In the genomic region with DNA sequence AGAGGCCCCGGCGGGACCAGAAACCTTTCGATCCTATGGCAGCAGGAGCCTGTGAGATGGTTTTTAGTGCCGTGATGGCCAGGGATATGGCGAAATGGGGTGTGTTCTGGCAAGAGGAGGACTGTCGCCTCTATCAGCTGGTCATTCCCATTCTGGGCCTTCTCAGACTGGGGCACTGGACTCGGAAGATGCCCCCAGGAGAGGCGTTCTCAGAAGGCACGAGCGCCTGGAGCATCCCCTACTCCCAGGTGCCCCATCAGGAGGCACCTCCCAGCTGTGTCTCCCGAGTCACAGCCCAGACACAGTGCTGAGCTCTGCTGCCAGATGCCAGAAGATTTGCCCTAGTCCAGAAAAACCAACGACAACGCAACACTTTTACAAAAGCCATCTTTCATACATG, we compare ENCODE assay signal across 24 cellular contexts.
"Had no signal": no experiment of that assay in that cellular context is flagged by ENCODE, and none has a peak within 500 bp of the region (broad histone marks: within the 10 kb centered on the region; RNA-seq: fewer than 3 reads in every experiment).

No MANE protein-coding gene starts in this region.

- DNase-seq: activated CD4-positive, alpha-beta T cell treated with anti-CD3 and anti-CD28 coated beads for 36 hours; activated CD4-positive, CD25-positive, alpha-beta regulatory T cell; activated CD8-positive, alpha-beta memory T cell treated with anti-CD3 and anti-CD28 coated beads, Interleukin-2, amount 10 ng/mL, durations not matched to agents 7 days and 5 days; activated CD8-positive, alpha-beta T cell treated with anti-CD3 and anti-CD28 coated beads, Interleukin-2, amount 10 ng/mL, durations not matched to agents 7 days and 5 days; activated naive CD4-positive, alpha-beta T cell; cortex of kidney; effector memory CD8-positive, alpha-beta T cell; erythroblast; head of caudate nucleus; hippocampal formation; midbrain; naive thymus-derived CD4-positive, alpha-beta T cell; small intestine; stimulated activated CD4-positive, alpha-beta T cell treated with anti-CD3 and anti-CD28 coated beads, Interleukin-1b, Interleukin-23, amount 100 ng/mL, for 48 hours; stimulated activated naive CD4-positive, alpha-beta T cell; T-cell; transverse colon had no signal

- H3K9me3 ChIP-seq: ascending aorta, gastroesophageal sphincter, transverse colon had no signal

- H3K4me3 ChIP-seq: ascending aorta, cardiac muscle cell, gastroesophageal sphincter, transverse colon had no signal

- H3K27ac Mint-ChIP-seq: activated CD8-positive, alpha-beta memory T cell treated with anti-CD3 and anti-CD28 coated beads, Interleukin-2, amount 10 ng/mL, durations not matched to agents 7 days and 5 days; activated CD8-positive, alpha-beta T cell treated with anti-CD3 and anti-CD28 coated beads, Interleukin-2, amount 10 ng/mL, durations not matched to agents 7 days and 5 days; progenitor cell of endocrine pancreas; T-cell had no signal

- H3K27ac ChIP-seq: ascending aorta, cardiac muscle cell, gastroesophageal sphincter, transverse colon had no signal

- H3K4me1 Mint-ChIP-seq: activated CD4-positive, alpha-beta T cell treated with anti-CD3 and anti-CD28 coated beads for 36 hours; activated CD8-positive, alpha-beta memory T cell treated with anti-CD3 and anti-CD28 coated beads, Interleukin-2, amount 10 ng/mL, durations not matched to agents 7 days and 5 days; brain; naive thymus-derived CD4-positive, alpha-beta T cell had no signal

- H3K4me1 ChIP-seq: ascending aorta, transverse colon had no signal

- H3K27me3 ChIP-seq: ascending aorta, cardiac muscle cell, gastroesophageal sphincter, transverse colon had no signal

- ATAC-seq: activated CD4-positive, alpha-beta T cell treated with anti-CD3 and anti-CD28 coated beads for 36 hours; activated CD8-positive, alpha-beta memory T cell treated with anti-CD3 and anti-CD28 coated beads, Interleukin-2, amount 10 ng/mL, durations not matched to agents 7 days and 5 days; activated CD8-positive, alpha-beta T cell treated with anti-CD3 and anti-CD28 coated beads, Interleukin-2, amount 10 ng/mL, durations not matched to agents 7 days and 5 days; activated naive CD4-positive, alpha-beta T cell treated with anti-CD3 and anti-CD28 coated beads, Interleukin-2, amount 50 U/mL, for 72 hours; naive thymus-derived CD4-positive, alpha-beta T cell; T-cell had no signal

- H3K9me3 Mint-ChIP-seq: activated naive CD4-positive, alpha-beta T cell treated with anti-CD3 and anti-CD28 coated beads, Interleukin-2, amount 50 U/mL, for 72 hours; brain; effector memory CD8-positive, alpha-beta T cell; naive thymus-derived CD4-positive, alpha-beta T cell; T-cell; T-helper 2 cell treated with Interferon-gamma antibody and Interleukin-4, amounts not matched to agents 5 μg/mL and 100 μg/mL, for 36 hours had no signal

- H3K27me3 Mint-ChIP-seq: activated CD4-positive, alpha-beta T cell treated with anti-CD3 and anti-CD28 coated beads for 36 hours; activated CD8-positive, alpha-beta memory T cell treated with anti-CD3 and anti-CD28 coated beads, Interleukin-2, amount 10 ng/mL, durations not matched to agents 7 days and 5 days; brain; effector memory CD8-positive, alpha-beta T cell; naive thymus-derived CD4-positive, alpha-beta T cell; progenitor cell of endocrine pancreas; T-cell had no signal

- H3K4me3 Mint-ChIP-seq: activated CD4-positive, alpha-beta T cell treated with anti-CD3 and anti-CD28 coated beads for 36 hours; activated CD8-positive, alpha-beta memory T cell treated with anti-CD3 and anti-CD28 coated beads, Interleukin-2, amount 10 ng/mL, durations not matched to agents 7 days and 5 days; activated CD8-positive, alpha-beta T cell treated with anti-CD3 and anti-CD28 coated beads, Interleukin-2, amount 10 ng/mL, durations not matched to agents 7 days and 5 days; brain; effector memory CD8-positive, alpha-beta T cell; naive thymus-derived CD4-positive, alpha-beta T cell; T-helper 2 cell treated with Interferon-gamma antibody and Interleukin-4, amounts not matched to agents 5 μg/mL and 100 μg/mL, for 36 hours had no signal
